In the genomic region with DNA sequence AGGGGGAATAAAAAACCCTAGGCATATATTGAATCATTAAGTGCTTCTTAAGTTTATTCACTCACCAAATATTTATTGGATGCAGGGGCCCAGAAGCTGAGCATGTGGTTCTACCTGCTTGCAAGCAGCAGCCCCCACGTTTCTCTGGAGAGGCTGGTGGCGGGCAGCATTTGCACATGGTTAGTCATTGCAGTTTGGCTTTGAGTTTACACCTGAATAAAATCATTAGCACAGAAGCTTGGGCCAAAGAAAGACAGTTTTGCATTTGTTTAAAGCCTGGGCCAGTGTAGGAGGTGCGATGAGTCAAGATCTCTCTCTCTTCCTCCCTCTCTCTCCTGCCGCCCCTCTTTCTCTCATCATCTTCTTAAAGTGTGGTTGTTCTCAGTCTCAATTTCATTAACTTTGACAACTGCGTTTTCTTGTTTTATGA, we compare ENCODE assay signal across 14 cellular contexts.
A peak's percentile ranks its signal among the peaks of the same experiment; 100 is the strongest.
DNase-seq lines count a peak whose midpoint lies in the region; ATAC-seq and TF ChIP-seq lines count a peak whose summit lies in the region.
"Had no signal": no experiment of that assay in that cellular context is flagged by ENCODE, and none has a peak within 500 bp of the region (broad histone marks: within the 10 kb centered on the region; RNA-seq: fewer than 3 reads in every experiment).

No MANE protein-coding gene starts in this region.

- no peaks in the 10 kb centered on the region for H4K20me1 ChIP-seq in GM23338 (replicated peaks; ENCODE audit: insufficient read depth)

- peak overlapping the region; percentile 98 for H3K27ac Mint-ChIP-seq in GM23338
- peak overlapping the region; percentile 79 for H3K27ac Mint-ChIP-seq in activated T-cell treated with anti-CD3 and anti-CD28 coated beads, Interleukin-2, amount 50 U/mL, for 24 hours
- H3K27ac Mint-ChIP-seq in progenitor cell of endocrine pancreas, result no peak overlapping the region
- H3K27ac Mint-ChIP-seq: natural killer cell; T-helper 2 cell treated with Interferon-gamma antibody and Interleukin-4, amounts not matched to agents 5 μg/mL and 100 μg/mL, for 36 hours had no signal

- H3K27ac ChIP-seq in GM23338 (ENCODE audit: low read depth) (peak overlapping the region; percentile 98), sigmoid colon (peak overlapping the region; percentile 55 to 68 (median 62))
- H3K27ac ChIP-seq: PC-9 had no signal

- H3K9ac ChIP-seq in iPS-15b (ENCODE audit: low read depth, low read length), result peak overlapping the region; percentile 76

- peaks cover 48% of the 10 kb centered on the region for H3K79me2 ChIP-seq in GM23338 (replicated peaks; ENCODE audit: insufficient read depth)

- peak; percentile 90 for ATAC-seq in GM23338
- ATAC-seq: natural killer cell had no signal

- no peak for TF ChIP-seq POLR2A in sigmoid colon (IDR thresholded peaks at IDR 0.05)

- H3K4me3 ChIP-seq in GM23338 (peak overlapping the region; percentile 26), iPS-15b (ENCODE audit: low read depth, low read length) (no peak overlapping the region), sigmoid colon (no peak overlapping the region)
- H3K4me3 ChIP-seq: PC-9 had no signal

- no peaks in the 10 kb centered on the region for H3K9me2 ChIP-seq in GM23338 (ENCODE audit: insufficient read depth)

- no peak for TF ChIP-seq CTCF in GM23338 (conservative IDR thresholded peaks at IDR 0.05; ENCODE audit: low read depth in 2 of 2)
- no peak for TF ChIP-seq CTCF in sigmoid colon (IDR thresholded peaks at IDR 0.05)
- no peak for TF ChIP-seq CTCF in progenitor cell of endocrine pancreas (IDR thresholded peaks at IDR 0.05; ENCODE audit: unreplicated experiment)

- no peak for TF ChIP-seq EP300 in sigmoid colon (IDR thresholded peaks at IDR 0.05)

- H3K27me3 ChIP-seq in GM23338 (ENCODE audit: insufficient read depth) (no peaks in the 10 kb centered on the region), iPS-15b (ENCODE audit: control insufficient read depth, insufficient read depth, low read length) (no peaks in the 10 kb centered on the region), sigmoid colon (no peaks in the 10 kb centered on the region)

- H3K4me1 Mint-ChIP-seq in GM23338 (peaks cover 68% of the 10 kb centered on the region), progenitor cell of endocrine pancreas (ENCODE audit: low read depth) (peaks cover 7% of the 10 kb centered on the region)
- peaks cover 21% of the 10 kb centered on the region for H3K4me1 Mint-ChIP-seq in activated T-cell treated with anti-CD3 and anti-CD28 coated beads, Interleukin-2, amount 50 U/mL, for 24 hours (ENCODE audit: low read depth)

- H3K36me3 Mint-ChIP-seq in GM23338 (ENCODE audit: low read depth), result peaks cover 76% of the 10 kb centered on the region
- H3K36me3 Mint-ChIP-seq in activated T-cell treated with anti-CD3 and anti-CD28 coated beads, Interleukin-2, amount 50 U/mL, for 24 hours (ENCODE audit: low read depth), result no peaks in the 10 kb centered on the region
- peaks cover 3% of the 10 kb centered on the region for H3K36me3 Mint-ChIP-seq in progenitor cell of endocrine pancreas (ENCODE audit: insufficient read depth)
- H3K36me3 Mint-ChIP-seq: natural killer cell had no signal

- 81 to 88% methylated on average over 5 of the region's 5 CpGs for WGBS in sigmoid colon, 2 donors

- H3K4me3 Mint-ChIP-seq in GM23338 (peak overlapping the region; percentile 60), progenitor cell of endocrine pancreas (ENCODE audit: low read depth) (no peak overlapping the region)
- H3K4me3 Mint-ChIP-seq in activated T-cell treated with anti-CD3 and anti-CD28 coated beads, Interleukin-2, amount 50 U/mL, for 24 hours, result no peak overlapping the region
- H3K4me3 Mint-ChIP-seq: natural killer cell; T-helper 2 cell treated with Interferon-gamma antibody and Interleukin-4, amounts not matched to agents 5 μg/mL and 100 μg/mL, for 36 hours had no signal

- H3F3A ChIP-seq in GM23338 (replicated peaks; ENCODE audit: low read depth), result peaks cover 22% of the 10 kb centered on the region

- no peak overlapping the region for H2AFZ ChIP-seq in GM23338
- H2AFZ ChIP-seq: PC-9 had no signal

- H3K4me1 ChIP-seq in GM23338 (ENCODE audit: insufficient read depth) (peaks cover 55% of the 10 kb centered on the region), iPS-15b (ENCODE audit: control insufficient read depth, insufficient read depth, low read length) (peaks cover 24% of the 10 kb centered on the region), sigmoid colon (peaks cover 0 to 36% (median 27%) of the 10 kb centered on the region in 4 donors)

- no peaks in the 10 kb centered on the region for H3K9me3 ChIP-seq in iPS-15b (ENCODE audit: control insufficient read depth, insufficient read depth, low read length)
- H3K9me3 ChIP-seq in sigmoid colon, result no peaks in the 10 kb centered on the region

- H3K9me3 Mint-ChIP-seq in GM23338 (peaks cover 10% of the 10 kb centered on the region; the same call in 2 of the 3 replicates), progenitor cell of endocrine pancreas (ENCODE audit: low read depth) (no peaks in the 10 kb centered on the region)
- H3K9me3 Mint-ChIP-seq in activated T-cell treated with anti-CD3 and anti-CD28 coated beads, Interleukin-2, amount 50 U/mL, for 24 hours, result peaks cover 6% of the 10 kb centered on the region
- H3K9me3 Mint-ChIP-seq: natural killer cell had no signal

- peaks cover 3% of the 10 kb centered on the region; the same call in 1 of the 2 replicates for H3K36me3 ChIP-seq in GM23338 (ENCODE audit: insufficient read depth)
- peaks cover 3% of the 10 kb centered on the region for H3K36me3 ChIP-seq in iPS-15b (ENCODE audit: control insufficient read depth, insufficient read depth, low read length)
- H3K36me3 ChIP-seq in sigmoid colon, result no peaks in the 10 kb centered on the region

- intact Hi-C loops in sigmoid colon (cut with DNase I), result loop anchor here (5.0 kb wide), 1 partner anchor 43 kb away; no protein-coding TSS in a partner anchor

- peaks cover 5% of the 10 kb centered on the region for H3K27me3 Mint-ChIP-seq in GM23338 (ENCODE audit: insufficient read depth, low read depth, poor library complexity)
- H3K27me3 Mint-ChIP-seq in activated T-cell treated with anti-CD3 and anti-CD28 coated beads, Interleukin-2, amount 50 U/mL, for 24 hours, result peaks cover 32% of the 10 kb centered on the region
- no peaks in the 10 kb centered on the region for H3K27me3 Mint-ChIP-seq in progenitor cell of endocrine pancreas

- DNase-seq in GM23338 (ENCODE audit: low spot score) (peak; percentile 73), sigmoid colon (no peak), progenitor cell of endocrine pancreas (ENCODE audit: low spot score, unreplicated experiment) (no peak), NCI-H2196 (lab: John Stamatoyannopoulos, UW; ENCODE audit: unreplicated experiment) (no peak), NCI-H2029 treated with DMSO at 0.1 percent for 48 hours (lab: John Stamatoyannopoulos, UW) (no peak), HK-2 (ENCODE audit: unreplicated experiment) (no peak)
- DNase-seq in activated T-cell treated with anti-CD3 and anti-CD28 coated beads, Interleukin-2, amount 50 U/mL, for 24 hours, result no peak
- DNase-seq: activated gamma-delta T cell, GF-D8, natural killer cell, NCI-H1694, PC-9 had no signal

- peak overlapping the region; percentile 62 for H3K4me2 ChIP-seq in GM23338
- H3K4me2 ChIP-seq: PC-9 had no signal

TF ChIP-seq in GM23338, 12 proteins besides CTCF, POLR2A, EP300 and RAD21 (continues in another document):
- no peak for TF ChIP-seq CREB1 (CRISPR knock-in tag; IDR thresholded peaks at IDR 0.05; ENCODE audit: low read depth)
